Comparison of ENCODE assay signal across 15 cellular contexts in the genomic region with DNA sequence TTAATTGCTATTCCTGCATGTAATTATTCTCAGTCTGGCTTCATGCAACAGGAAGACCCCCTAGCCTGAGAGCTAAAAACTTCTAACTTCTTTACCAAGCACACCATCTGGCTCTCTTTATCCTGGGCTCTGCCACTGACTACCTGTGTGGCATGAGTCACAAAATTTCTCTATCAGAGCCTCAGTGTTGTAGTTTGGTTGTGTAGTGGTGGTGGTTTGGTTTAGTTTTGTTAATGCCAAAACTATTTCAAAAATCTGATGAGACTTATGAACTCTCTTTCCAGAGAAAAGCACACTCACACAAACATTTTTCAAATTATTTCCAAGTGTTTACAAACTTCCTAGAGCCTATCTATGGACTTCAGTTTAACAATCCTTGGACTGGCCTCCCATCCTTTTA. TPM values are rescaled to one million over a fixed set of nuclear protein-coding genes. Genes with fewer than 3 reads are reported as not detected.
DNase-seq lines count a peak whose midpoint lies in the region; ATAC-seq and TF ChIP-seq lines count a peak whose summit lies in the region.
"Had no signal": no experiment of that assay in that cellular context is flagged by ENCODE, and none has a peak within 500 bp of the region (broad histone marks: within the 10 kb centered on the region; RNA-seq: fewer than 3 reads in every experiment).

No MANE protein-coding gene starts in this region.

- no peaks in the 10 kb centered on the region for H3K9me3 Mint-ChIP-seq in dendritic cell treated with granulocyte-macrophage colony-stimulating factor and Interleukin-4, amounts not matched to agents 40 ng/mL and 50 ng/mL, for 4 days

- intact Hi-C loops in PC-3 (cut with micrococcal nuclease), result no loop called here
- intact Hi-C loops in dendritic cell treated with granulocyte-macrophage colony-stimulating factor and Interleukin-4, amounts not matched to agents 40 ng/mL and 50 ng/mL, for 4 days (cut with micrococcal nuclease), result no loop called here

- H3K4me1 ChIP-seq in PC-3 (ENCODE audit: insufficient read depth, low read length) (no peaks in the 10 kb centered on the region; the same call in 1 of the 2 replicates), trophoblast cell (ENCODE audit: control insufficient read depth in 1 of 2, insufficient read depth in 2 of 2, low read length in 2 of 2) (no peaks in the 10 kb centered on the region)

- no peaks in the 10 kb centered on the region for H3K79me1 ChIP-seq in trophoblast cell (ENCODE audit: low read length)

- H4K20me1 ChIP-seq in PC-3 (ENCODE audit: low read length), result no peaks in the 10 kb centered on the region

- no peaks in the 10 kb centered on the region for H3K27me3 Mint-ChIP-seq in dendritic cell treated with granulocyte-macrophage colony-stimulating factor and Interleukin-4, amounts not matched to agents 40 ng/mL and 50 ng/mL, for 4 days

- H2BK120ac ChIP-seq in trophoblast cell (ENCODE audit: insufficient read depth, low read length, poor library complexity), result no peak overlapping the region

- H3K4me2 ChIP-seq in PC-3 (ENCODE audit: low read length), result no peak overlapping the region
- H3K4me2 ChIP-seq in trophoblast cell (ENCODE audit: low read length), result no peak overlapping the region

- H3K4me3 ChIP-seq in PC-3 (ENCODE audit: low read length) (no peak overlapping the region), trophoblast cell (ENCODE audit: low read depth, low read length) (no peak overlapping the region)
- H3K4me3 ChIP-seq: left lung had no signal

- H3K27me3 ChIP-seq in PC-3 (ENCODE audit: low read length) (0 out of 2 replicates have a peak, but pooled peaks cover 3% of the 10 kb centered on the region), trophoblast cell (ENCODE audit: insufficient read depth, low read length) (no peaks in the 10 kb centered on the region)
- H3K27me3 ChIP-seq: left lung had no signal

- H3K79me2 ChIP-seq in PC-3 (ENCODE audit: low read length) (no peaks in the 10 kb centered on the region), trophoblast cell (ENCODE audit: control insufficient read depth, insufficient read depth, low read length, poor library complexity) (no peaks in the 10 kb centered on the region)

- H4K91ac ChIP-seq in trophoblast cell (ENCODE audit: low read depth, low read length), result no peak overlapping the region

- POLR2A ChIA-PET in PC-3 (lab: Charles Lee; ENCODE audit: unreplicated experiment), result no interaction called here

- no peak overlapping the region for H2AFZ ChIP-seq in PC-3 (ENCODE audit: low read length)
- no peak overlapping the region for H2AFZ ChIP-seq in trophoblast cell (ENCODE audit: insufficient read depth, low read length, poor library complexity)

- no peak overlapping the region for H3K23ac ChIP-seq in trophoblast cell (ENCODE audit: low read length)

- H3K27ac ChIP-seq in PC-3 (ENCODE audit: low read length) (no peak overlapping the region), trophoblast cell (ENCODE audit: low read depth, low read length) (no peak overlapping the region)
- H3K27ac ChIP-seq: left lung had no signal

- no TSS peak for BruUV-seq in PC-3 (replicated peaks; lab: Mats Ljungman, UMichigan)

- H3K4me1 Mint-ChIP-seq in dendritic cell treated with granulocyte-macrophage colony-stimulating factor and Interleukin-4, amounts not matched to agents 40 ng/mL and 50 ng/mL, for 4 days (ENCODE audit: low read depth), result peaks cover 18% of the 10 kb centered on the region

- no peak overlapping the region for H3K18ac ChIP-seq in trophoblast cell (ENCODE audit: low read length)

- H2AK5ac ChIP-seq in trophoblast cell (ENCODE audit: low read length), result no peak overlapping the region

- H3F3A ChIP-seq in PC-3 (ENCODE audit: low read length, unreplicated experiment), result no peaks in the 10 kb centered on the region

- peak overlapping the region; percentile 61 for H3K27ac Mint-ChIP-seq in dendritic cell treated with granulocyte-macrophage colony-stimulating factor and Interleukin-4, amounts not matched to agents 40 ng/mL and 50 ng/mL, for 4 days

- no peaks in the 10 kb centered on the region for H3K9me2 ChIP-seq in PC-3 (replicated peaks; ENCODE audit: low read length)

- no peak overlapping the region for H4K8ac ChIP-seq in trophoblast cell (ENCODE audit: low read depth, low read length)

- H2BK12ac ChIP-seq in trophoblast cell (ENCODE audit: low read length), result no peak overlapping the region

- H3K4me3 Mint-ChIP-seq in dendritic cell treated with granulocyte-macrophage colony-stimulating factor and Interleukin-4, amounts not matched to agents 40 ng/mL and 50 ng/mL, for 4 days, result no peak overlapping the region

- no peaks in the 10 kb centered on the region for H3K36me3 Mint-ChIP-seq in dendritic cell treated with granulocyte-macrophage colony-stimulating factor and Interleukin-4, amounts not matched to agents 40 ng/mL and 50 ng/mL, for 4 days (ENCODE audit: low read depth)

- H3K36me3 ChIP-seq in PC-3 (ENCODE audit: low read depth, low read length) (no peaks in the 10 kb centered on the region), trophoblast cell (ENCODE audit: control insufficient read depth in 1 of 2, insufficient read depth in 2 of 2, low read length in 2 of 2) (no peaks in the 10 kb centered on the region)
- H3K36me3 ChIP-seq: left lung had no signal

- no peak for TF ChIP-seq CTCF in PC-3 (conservative IDR thresholded peaks at IDR 0.05; ENCODE audit: low read depth, low read length)

- CTCF ChIA-PET in PC-3 (lab: Charles Lee), result no interaction called here

- H4K12ac ChIP-seq in trophoblast cell (ENCODE audit: low read depth, low read length), result no peak overlapping the region

- no peak; the same call in 1 of the 2 replicates for ATAC-seq in PC-3
- no peak for ATAC-seq in HG02852 (IDR thresholded peaks at IDR 0.05; ENCODE audit: unreplicated experiment)
- ATAC-seq in GM21447 (IDR thresholded peaks at IDR 0.05; ENCODE audit: unreplicated experiment), result no peak
- ATAC-seq in esophagus mucosa, result no peak
- ATAC-seq: left lung had no signal

- H3K4ac ChIP-seq in trophoblast cell (ENCODE audit: low read depth, low read length), result no peak overlapping the region

- DNase-seq in EH (ENCODE audit: low read depth) (peak; percentile 84), PC-3 (peak; percentile 40), trophoblast cell (peak; percentile 22 to 81), NCI-H82 treated with DMSO at 0.1 percent for 48 hours (lab: John Stamatoyannopoulos, UW; ENCODE audit: unreplicated experiment) (no peak)
- DNase-seq: activated naive CD4-positive, alpha-beta T cell treated with Interleukin-2 at 50 U/mL for 16 hours; GF-D8; hypothalamus; left lung; NCI-H1694 treated with DMSO at 0.1 percent for 48 hours; OCI-M1 had no signal

- no peak overlapping the region for H3K14ac ChIP-seq in trophoblast cell (ENCODE audit: low read length)

- no peak overlapping the region for H2BK5ac ChIP-seq in trophoblast cell (ENCODE audit: low read depth, low read length, poor library complexity)

- H3K9me3 ChIP-seq in PC-3 (ENCODE audit: low read length) (no peaks in the 10 kb centered on the region), trophoblast cell (ENCODE audit: insufficient read depth, low read depth, low read length) (no peaks in the 10 kb centered on the region)
- H3K9me3 ChIP-seq: left lung had no signal

- H3K9ac ChIP-seq in PC-3 (ENCODE audit: low read length) (no peak overlapping the region), trophoblast cell (ENCODE audit: low read length) (no peak overlapping the region)

RNA-seq across cellular contexts. Expression of gene IL17RA, which starts 7.5 kb away (rescaled TPM):
- total RNA-seq in PC-3 (2014; rRNA removed), result 5.9 and 8.9 TPM in 2 replicates
- polyA plus RNA-seq in trophoblast cell (2013), result 7.2 and 8.2 TPM in 2 replicates
- 8.0 TPM for total RNA-seq in esophagus mucosa

RNA-seq across cellular contexts. Expression of gene TMEM121B, which starts 43.9 kb away (rescaled TPM):
- total RNA-seq in PC-3 (2014; rRNA removed) (0.11 and 0.12 TPM in 2 replicates), esophagus mucosa (0.28 TPM)
- 0.82 TPM in 2 replicates for polyA plus RNA-seq in trophoblast cell (2013)
- total RNA-seq: NCI-H460 had no signal
